In genomic region chr17:39754161-39754957, GRCh38 we compare ENCODE assay signal across 1 cellular context.
TF ChIP-seq lines count a peak whose summit lies in the region.

No MANE protein-coding gene starts in this region.

TF ChIP-seq in SK-N-SH, 30 proteins besides CTCF, POLR2A, EP300 and RAD21 (continued from another document):
- TF ChIP-seq REST (IDR thresholded peaks at IDR 0.05; ENCODE audit: low read depth, low read length) (no peak; the same call in 1 of the 2 replicates), SIN3A (IDR thresholded peaks at IDR 0.05; ENCODE audit: borderline replicate concordance, low read depth, low read length) (no peak; the same call in 1 of the 2 replicates), FOXJ3 (CRISPR knock-in tag; IDR thresholded peaks at IDR 0.05) (no peak), NFIC (IDR thresholded peaks at IDR 0.05; ENCODE audit: borderline replicate concordance) (no peak), ZBTB33 (IDR thresholded peaks at IDR 0.05; ENCODE audit: borderline replicate concordance, low read depth) (0 out of 2 replicates have a peak, but pooled peaks have one; percentile 40), TCF12 (IDR thresholded peaks at IDR 0.05) (peak; percentile 19; the same call in 1 of the 2 replicates), GABPA (IDR thresholded peaks at IDR 0.05; ENCODE audit: low read depth) (peak; percentile 50), PBX3 (IDR thresholded peaks at IDR 0.05) (no peak), NRF1 (IDR thresholded peaks at IDR 0.05; ENCODE audit: low read depth, low read length) (peak; percentile 59; the same call in 1 of the 2 replicates), CHD2 (IDR thresholded peaks at IDR 0.05; ENCODE audit: low read length, partially characterized antibody) (peak; percentile 67), POLR2AphosphoS5 (IDR thresholded peaks at IDR 0.05; ENCODE audit: low read depth, low read length) (peak; percentile 75), USF1 (IDR thresholded peaks at IDR 0.05; ENCODE audit: borderline replicate concordance, low read depth) (0 out of 2 replicates have a peak, but pooled peaks have one; percentile 19), GATA2 (CRISPR knock-in tag; IDR thresholded peaks at IDR 0.05) (no peak), ELF1 (IDR thresholded peaks at IDR 0.05) (peak; percentile 33; the same call in 1 of the 2 replicates), EZH2phosphoT487 (IDR thresholded peaks at IDR 0.05; ENCODE audit: borderline replicate concordance, low read depth) (no peak), MEF2A (IDR thresholded peaks at IDR 0.05; ENCODE audit: borderline replicate concordance, low read depth) (no peak), JUND (IDR thresholded peaks at IDR 0.05) (no peak), USF2 (IDR thresholded peaks at IDR 0.05; ENCODE audit: borderline replicate concordance, low read depth, low read length) (no peak), TEAD4 (IDR thresholded peaks at IDR 0.05; ENCODE audit: borderline replicate concordance, insufficient read depth) (no peak), RXRA (IDR thresholded peaks at IDR 0.05; ENCODE audit: borderline replicate concordance, low read depth) (peak; percentile 54; the same call in 1 of the 2 replicates)
